ENCODE assay signal across 8 cellular contexts in genomic region chr16:387761-388666, GRCh38. TPM values are rescaled to one million over a fixed set of nuclear protein-coding genes. Genes with fewer than 3 reads are reported as not detected.
DNase-seq lines count a peak whose midpoint lies in the region; ATAC-seq and TF ChIP-seq lines count a peak whose summit lies in the region.
"Not testable (repeated sequence)": the region's sequence is repeated elsewhere in the genome, so short reads cannot be mapped to it uniquely, and the experiment has no call there.

No MANE protein-coding gene starts in this region.

- H2AFZ ChIP-seq in PC-3 (ENCODE audit: low read length), result peak overlapping the region; percentile 67; the same call in 1 of the 2 replicates

- POLR2A ChIA-PET in PC-3 (lab: Charles Lee; ENCODE audit: unreplicated experiment), result not testable (repeated sequence)

- H3K27ac Mint-ChIP-seq in mesothelial cell of epicardium, result peak overlapping the region; percentile 95

- intact Hi-C loops in PC-3 (cut with micrococcal nuclease); dorsolateral prefrontal cortex (cut with DNase I); heart left ventricle (cut with DNase I); prostate gland (cut with DNase I): not testable (repeated sequence)

- not testable (repeated sequence) for H3K9ac ChIP-seq in PC-3 (ENCODE audit: low read length)

- not testable (repeated sequence) for H3K79me2 ChIP-seq in PC-3 (ENCODE audit: low read length)

- not testable (repeated sequence) for H3K27me3 ChIP-seq in PC-3 (ENCODE audit: low read length); dorsolateral prefrontal cortex; heart left ventricle; prostate gland (replicated peaks; ENCODE audit: insufficient read depth)

- not testable (repeated sequence) for H3K36me3 ChIP-seq in PC-3 (ENCODE audit: low read depth, low read length); heart left ventricle; prostate gland

- BruUV-seq in PC-3 (replicated peaks; lab: Mats Ljungman, UMichigan), result not testable (repeated sequence)

- H3K4me1 ChIP-seq in PC-3 (ENCODE audit: insufficient read depth, low read length), result peaks cover 11% of the 10 kb centered on the region
- H3K4me1 ChIP-seq in heart left ventricle, result peaks cover 0 to 34% (median 12%) of the 10 kb centered on the region in 12 donors
- H3K4me1 ChIP-seq in prostate gland (replicated peaks), result not testable (repeated sequence)

- H3K9me2 ChIP-seq in PC-3 (replicated peaks; ENCODE audit: low read length), result not testable (repeated sequence)

- H3K9me3 ChIP-seq in PC-3 (ENCODE audit: low read length); heart left ventricle; prostate gland: not testable (repeated sequence)

- not testable (repeated sequence) for H3K4me3 ChIP-seq in PC-3 (ENCODE audit: low read length); prostate gland
- peak overlapping the region in 11 of 59 donors; percentile 2 to 37 (median 10) for H3K4me3 ChIP-seq in dorsolateral prefrontal cortex
- H3K4me3 ChIP-seq in heart left ventricle, result peak overlapping the region in 7 of 12 donors; percentile 7 to 25 (median 18)

- TF ChIP-seq POLR2A in heart left ventricle (IDR thresholded peaks at IDR 0.05); prostate gland (IDR thresholded peaks at IDR 0.05): not testable (repeated sequence)

- not testable (repeated sequence) for H3K36me3 Mint-ChIP-seq in mesothelial cell of epicardium

- 34 to 46% (median 43%) methylated on average over 20 of the region's 20 CpGs for WGBS in heart left ventricle, 4 donors
- 15% methylated on average over 20 of the region's 20 CpGs for WGBS in prostate gland

- peaks cover 36% of the 10 kb centered on the region for H3K4me1 Mint-ChIP-seq in mesothelial cell of epicardium

- not testable (repeated sequence) for H4K20me1 ChIP-seq in PC-3 (ENCODE audit: low read length)

- not testable (repeated sequence) for H3F3A ChIP-seq in PC-3 (ENCODE audit: low read length, unreplicated experiment)

- not testable (repeated sequence) for ATAC-seq in PC-3
- ATAC-seq in heart left ventricle, result peak in 3 of 4 donors; percentile 13 to 25 (median 18)

- peak overlapping the region; percentile 47 for H3K4me3 Mint-ChIP-seq in mesothelial cell of epicardium

- H3K9me3 Mint-ChIP-seq in mesothelial cell of epicardium, result not testable (repeated sequence)

- peak overlapping the region; percentile 51; the same call in 1 of the 2 replicates for H3K4me2 ChIP-seq in PC-3 (ENCODE audit: low read length)

- TF ChIP-seq CTCF in C4-2B (conservative IDR thresholded peaks at IDR 0.05), result peak; percentile 1; the same call in 1 of the 2 replicates
- TF ChIP-seq CTCF in PC-3 (conservative IDR thresholded peaks at IDR 0.05; ENCODE audit: low read depth, low read length), result 0 out of 2 replicates have a peak, but pooled peaks have one; percentile 10
- not testable (repeated sequence) for TF ChIP-seq CTCF in dorsolateral prefrontal cortex (IDR thresholded peaks at IDR 0.05 in 54 of 56, conservative IDR thresholded peaks at IDR 0.05 in 2 of 56; ENCODE audit: low read depth in 1 of 56, partially characterized antibody in 56 of 56); mesothelial cell of epicardium (IDR thresholded peaks at IDR 0.05; ENCODE audit: unreplicated experiment); prostate gland (IDR thresholded peaks at IDR 0.05)
- peak in 1 of 12 donors; percentile 14 for TF ChIP-seq CTCF in heart left ventricle (IDR thresholded peaks at IDR 0.05)

- CTCF ChIA-PET in PC-3 (lab: Charles Lee), result not testable (repeated sequence)

- not testable (repeated sequence) for DNase-seq in PC-3
- DNase-seq in dorsolateral prefrontal cortex (peak in 2 of 10 donors; percentile 46 to 51), heart left ventricle (peak in 3 of 5 donors; percentile 46 to 67 (median 48)), mesothelial cell of epicardium (ENCODE audit: low spot score in 2 of 2, unreplicated experiment in 2 of 2) (peak in 1 of 2 experiments; percentile 20), prostate gland (ENCODE audit: low spot score) (peak; percentile 58), superior temporal gyrus (ENCODE audit: extremely low spot score) (peak; percentile 40)

- not testable (repeated sequence) for H3K27me3 Mint-ChIP-seq in mesothelial cell of epicardium (ENCODE audit: low read depth)

- H3K27ac ChIP-seq in C4-2B, result peak overlapping the region; percentile 51
- H3K27ac ChIP-seq in PC-3 (ENCODE audit: low read length), result not testable (repeated sequence)
- H3K27ac ChIP-seq in angular gyrus (ENCODE audit: low read depth, low read length), result peak overlapping the region; percentile 52
- H3K27ac ChIP-seq in dorsolateral prefrontal cortex, result peak overlapping the region in 56 of 59 donors; percentile 15 to 87 (median 76)
- H3K27ac ChIP-seq in heart left ventricle, result peak overlapping the region in 11 of 12 donors; percentile 22 to 76 (median 59)
- H3K27ac ChIP-seq in prostate gland, result peak overlapping the region; percentile 78 to 83

RNA-seq across cellular contexts. Expression of gene PGAP6, which starts 6.2 kb away (rescaled TPM):
- total RNA-seq in PC-3 (2014; rRNA removed) (40.8 and 56.5 TPM in 2 replicates), dorsolateral prefrontal cortex (10 to 100 TPM; 16.0 to 41.4 (median 25.9) TPM), heart left ventricle (10 to 100 TPM; 32.3 to 65.3 (median 44.9) TPM), mesothelial cell of epicardium (48.6 to 51.4 TPM (median 49.0 TPM) in 3 replicates), prostate gland (100 to 1,000 TPM in 1 of 2 donors, 10 to 100 TPM in 1; 36.8 to 207 TPM)
- polyA plus RNA-seq in heart left ventricle, result 10 to 100 TPM; 30.1 to 63.8 TPM

RNA-seq across cellular contexts. Expression of gene NME4, which starts 9.0 kb away (rescaled TPM):
- 182 and 207 TPM in 2 replicates for total RNA-seq in PC-3 (2014; rRNA removed)
- total RNA-seq in dorsolateral prefrontal cortex, result 10 to 100 TPM; 27.9 to 89.2 (median 49.4) TPM
- 10 to 100 TPM; 53.9 to 95.3 (median 73.8) TPM for total RNA-seq in heart left ventricle
- 100 to 1,000 TPM in 1 of 2 donors, 10 to 100 TPM in 1; 37.5 to 103 TPM for polyA plus RNA-seq in heart left ventricle
- 252 to 258 TPM (median 253 TPM) in 3 replicates for total RNA-seq in mesothelial cell of epicardium
- 100 to 1,000 TPM; 137 to 185 TPM for total RNA-seq in prostate gland

RNA-seq across cellular contexts. Expression of gene DECR2, which starts 13.7 kb away (rescaled TPM):
- total RNA-seq in PC-3 (2014; rRNA removed), result 19.8 and 22.3 TPM in 2 replicates
- 10 to 100 TPM in 108 of 120 experiments, 1 to 10 TPM in 12; 7.2 to 23.9 (median 13.5) TPM for total RNA-seq in dorsolateral prefrontal cortex
- 10 to 100 TPM in 6 of 9 donors, 1 to 10 TPM in 3; 6.9 to 20.6 (median 12.2) TPM for total RNA-seq in heart left ventricle
- 10 to 100 TPM in 1 of 2 donors, 1 to 10 TPM in 1; 7.1 to 17.1 TPM for polyA plus RNA-seq in heart left ventricle
- total RNA-seq in mesothelial cell of epicardium, result 29.3 to 35.4 TPM (median 31.2 TPM) in 3 replicates
- 10 to 100 TPM; 23.7 to 38.5 TPM for total RNA-seq in prostate gland

RNA-seq across cellular contexts. Expression of gene MRPL28, which starts 17.7 kb away (rescaled TPM):
- total RNA-seq in PC-3 (2014; rRNA removed), result 154 and 206 TPM in 2 replicates
- 10 to 100 TPM; 38.3 to 94.6 (median 65.9) TPM for total RNA-seq in dorsolateral prefrontal cortex
- total RNA-seq in heart left ventricle, result 100 to 1,000 TPM in 2 of 9 donors, 10 to 100 TPM in 7; 66.3 to 126 (median 77.7) TPM
- polyA plus RNA-seq in heart left ventricle, result 100 to 1,000 TPM; 135 to 157 TPM
- total RNA-seq in mesothelial cell of epicardium, result 75.3 to 75.9 TPM (median 75.9 TPM) in 3 replicates
- total RNA-seq in prostate gland, result 10 to 100 TPM; 83.4 to 84.3 TPM

RNA-seq across cellular contexts. Expression of gene AXIN1, which starts 35.5 kb away (rescaled TPM):
- total RNA-seq in PC-3 (2014; rRNA removed) (26.9 and 50.8 TPM in 2 replicates), dorsolateral prefrontal cortex (10 to 100 TPM; 13.3 to 34.4 (median 19.8) TPM), heart left ventricle (10 to 100 TPM in 6 of 9 donors, 1 to 10 TPM in 3; 6.8 to 32.0 (median 11.6) TPM), mesothelial cell of epicardium (31.1 to 34.0 TPM (median 33.2 TPM) in 3 replicates), prostate gland (10 to 100 TPM; 31.2 to 35.2 TPM)
- polyA plus RNA-seq in heart left ventricle, result 10 to 100 TPM; 10.0 to 19.8 TPM
